ENCODE assay signal across 8 cellular contexts in the genomic region with DNA sequence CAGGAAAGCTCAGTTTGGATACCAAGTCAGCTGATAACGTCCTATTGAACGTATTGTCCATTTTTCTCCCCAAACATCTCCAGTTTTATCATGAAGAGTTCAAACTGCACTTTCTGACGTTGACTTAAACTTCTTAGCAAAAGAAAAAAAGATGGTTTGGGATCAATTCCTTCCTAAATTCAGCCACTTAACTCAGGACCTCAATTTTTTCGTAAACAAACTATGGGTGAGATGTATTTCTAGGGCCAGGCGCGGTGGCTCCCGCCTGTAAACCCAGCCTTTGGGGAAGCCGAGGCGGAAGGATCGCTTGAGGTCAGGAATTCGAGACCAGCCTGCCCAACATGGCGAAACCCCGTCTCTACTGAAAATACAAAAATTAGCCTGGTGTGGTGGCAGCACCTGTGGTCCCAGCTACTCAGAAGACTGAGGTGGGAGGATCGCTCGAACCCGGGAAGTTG. TPM values are rescaled to one million over a fixed set of nuclear protein-coding genes. Genes with fewer than 3 reads are reported as not detected.
A peak's percentile ranks its signal among the peaks of the same experiment; 100 is the strongest.
DNase-seq lines count a peak whose midpoint lies in the region; TF ChIP-seq lines count a peak whose summit lies in the region.

No MANE protein-coding gene starts in this region.

- H3K9me3 ChIP-seq in A673 (ENCODE audit: low read depth, low read length, poor library complexity, severe bottlenecking) (no peaks in the 10 kb centered on the region), breast epithelium (no peaks in the 10 kb centered on the region), mucosa of stomach (ENCODE audit: control insufficient read depth, low read length) (no peaks in the 10 kb centered on the region)

- H3K36me3 ChIP-seq in A673 (ENCODE audit: insufficient read depth, low read length, poor library complexity, severe bottlenecking) (no peaks in the 10 kb centered on the region), breast epithelium (no peaks in the 10 kb centered on the region), mucosa of stomach (ENCODE audit: control insufficient read depth, insufficient read depth, low read length) (no peaks in the 10 kb centered on the region)

- TF ChIP-seq POLR2A in breast epithelium (IDR thresholded peaks at IDR 0.05), result no peak

- intact Hi-C loops in A673 (cut with micrococcal nuclease; ENCODE audit: unreplicated experiment), result no loop called here
- intact Hi-C loops in breast epithelium (cut with DNase I; ENCODE audit: low total_unique reads), result no loop called here

- POLR2A ChIA-PET in A673 (lab: Charles Lee; ENCODE audit: low non-redundant PET), result interaction anchor here (0.6 kb wide), 1 partner anchor 23 kb away, joined by 4 read pairs; no protein-coding TSS in a partner anchor

- H3K4me1 ChIP-seq in A673 (ENCODE audit: insufficient read depth, low read length, poor library complexity, severe bottlenecking) (peaks cover 5% of the 10 kb centered on the region), breast epithelium (peaks cover 0 to 9% of the 10 kb centered on the region in 2 donors), mucosa of stomach (ENCODE audit: control insufficient read depth, insufficient read depth, low read length) (peaks cover 15% of the 10 kb centered on the region)

- DNase-seq in A673 (ENCODE audit: low spot score) (no peak), HL-60 (ENCODE audit: low read depth in 1 of 2, low spot score in 1 of 2) (no peak), breast epithelium (ENCODE audit: low spot score in 2 of 2) (no peak), kidney glomerular epithelial cell (lab: John Stamatoyannopoulos, UW) (no peak), cerebellar nuclear complex (lab: John Stamatoyannopoulos, UW) (no peak), GM19240 (ENCODE audit: insufficient read length, low spot score) (no peak), NAMALWA (ENCODE audit: low spot score) (no peak)

- peak overlapping the region; percentile 99 for H3K4me3 ChIP-seq in A673 (ENCODE audit: low read depth, low read length, poor library complexity, severe bottlenecking)
- H3K4me3 ChIP-seq in HL-60 (replicated peaks; ENCODE audit: insufficient read depth, low read length), result peak overlapping the region; percentile 90
- H3K4me3 ChIP-seq in breast epithelium, result peak overlapping the region; percentile 89 to 92 (median 92)
- H3K4me3 ChIP-seq in mucosa of stomach (ENCODE audit: low read length), result peak overlapping the region; percentile 80

- H3K27ac ChIP-seq in A673 (ENCODE audit: low read depth, low read length, poor library complexity, severe bottlenecking), result no peak overlapping the region
- no peak overlapping the region for H3K27ac ChIP-seq in HL-60 (replicated peaks)
- peak overlapping the region; percentile 83 to 86 for H3K27ac ChIP-seq in breast epithelium

- no peak for TF ChIP-seq CTCF in A673 (conservative IDR thresholded peaks at IDR 0.05; ENCODE audit: low read depth, low read length)
- no peak for TF ChIP-seq CTCF in HL-60 (IDR thresholded peaks at IDR 0.05; ENCODE audit: insufficient read depth, low read length)
- TF ChIP-seq CTCF in breast epithelium (IDR thresholded peaks at IDR 0.05), result no peak

- BruUV-seq in A673 (replicated peaks; lab: Mats Ljungman, UMichigan), result no TSS peak

- H3K9ac ChIP-seq in mucosa of stomach (ENCODE audit: low read length), result peak overlapping the region; percentile 89

- CTCF ChIA-PET in A673 (lab: Charles Lee), result interaction anchor here (1.2 kb wide), 1 partner anchor 14 kb away, joined by 4 read pairs; no protein-coding TSS in a partner anchor

- H3K27me3 ChIP-seq in A673 (replicated peaks; ENCODE audit: insufficient read depth, low read depth, low read length, poor library complexity), result no peaks in the 10 kb centered on the region
- no peaks in the 10 kb centered on the region for H3K27me3 ChIP-seq in HL-60 (ENCODE audit: insufficient read depth, poor library complexity, severe bottlenecking)
- no peaks in the 10 kb centered on the region for H3K27me3 ChIP-seq in breast epithelium
- no peaks in the 10 kb centered on the region for H3K27me3 ChIP-seq in mucosa of stomach (ENCODE audit: control insufficient read depth, insufficient read depth, low read length)

RNA-seq across cellular contexts. Expression of a gene that starts 0.5 kb away (rescaled TPM):
- total RNA-seq in A673 (2021), result 75.5 and 91.3 TPM in 2 replicates
- 10 to 100 TPM; 19.5 to 40.0 (median 36.4) TPM for total RNA-seq in breast epithelium

RNA-seq across cellular contexts. Expression of a gene that starts 33.4 kb away (rescaled TPM):
- total RNA-seq in A673 (2021), result 31.2 and 35.2 TPM in 2 replicates
- total RNA-seq in breast epithelium, result 10 to 100 TPM; 28.6 to 30.5 (median 29.6) TPM

Comparison
In these comparisons a context has a peak if more than half of its experiments do, and no peak if none do; other contexts are left out.
1. H3K27ac ChIP-seq: peak in breast epithelium (2 of 2); none in A673 (single experiment) and HL-60 (single experiment).
2. Peak in every context shown above with its lines, with median percentiles within 50 percentile points of each other: H3K4me3 ChIP-seq.